27 cellular contexts compared by ENCODE assay signal in the genomic region with DNA sequence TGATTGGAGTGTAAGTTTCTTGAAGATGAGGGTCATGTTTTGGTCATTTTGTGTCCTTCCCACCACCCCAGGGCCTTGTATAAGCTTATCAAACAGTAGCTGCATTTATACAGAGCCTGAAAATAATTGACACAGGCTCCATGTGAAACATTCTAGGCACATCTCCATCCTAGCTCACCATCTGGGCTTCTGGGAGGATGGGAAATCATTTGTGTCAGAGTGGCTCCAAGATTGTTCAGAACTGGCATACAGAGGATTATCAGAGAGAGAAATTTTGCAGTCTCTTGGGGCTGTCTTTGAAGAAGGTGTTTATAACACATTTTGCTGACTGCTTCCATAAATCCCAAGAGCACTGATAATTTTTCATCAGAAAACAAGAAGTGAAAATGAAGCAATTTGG.
A peak's percentile ranks its signal among the peaks of the same experiment; 100 is the strongest.
DNase-seq lines count a peak whose midpoint lies in the region; ATAC-seq and TF ChIP-seq lines count a peak whose summit lies in the region.
"Had no signal": no experiment of that assay in that cellular context is flagged by ENCODE, and none has a peak within 500 bp of the region (broad histone marks: within the 10 kb centered on the region; RNA-seq: fewer than 3 reads in every experiment).

No MANE protein-coding gene starts in this region.

- H4K20me1 ChIP-seq in GM23338 (replicated peaks; ENCODE audit: insufficient read depth) = no peaks in the 10 kb centered on the region; the same call in 1 of the 2 replicates

- no peaks in the 10 kb centered on the region for H3K36me3 ChIP-seq in GM23338 (ENCODE audit: insufficient read depth)
- H3K36me3 ChIP-seq: neutrophil, sigmoid colon, tibial artery had no signal

- no peak overlapping the region for H3K27ac ChIP-seq in GM23338 (ENCODE audit: low read depth)
- H3K27ac ChIP-seq in caudate nucleus (ENCODE audit: low read depth, low read length) = peak overlapping the region; percentile 81
- H3K27ac ChIP-seq in layer of hippocampus (ENCODE audit: low read depth, low read length) = peak overlapping the region; percentile 42
- H3K27ac ChIP-seq: neutrophil, sigmoid colon, SK-N-MC, tibial artery had no signal

- no peaks in the 10 kb centered on the region for H3F3A ChIP-seq in GM23338 (replicated peaks; ENCODE audit: low read depth)

- H3K4me3 Mint-ChIP-seq in GM23338 (no peak overlapping the region), immature natural killer cell (no peak overlapping the region)
- H3K4me3 Mint-ChIP-seq: activated naive CD8-positive, alpha-beta T cell treated with anti-CD3 and anti-CD28 coated beads, Interleukin-2, amount 50 U/mL, for 24 hours; activated T-cell treated with anti-CD3 and anti-CD28 coated beads, Interleukin-2, amount 50 U/mL, for 72 hours; CD4-positive, alpha-beta T cell; central memory CD8-positive, alpha-beta T cell; memory B cell; stimulated activated naive CD8-positive, alpha-beta T cell treated with anti-CD3 and anti-CD28 coated beads, Interleukin-15, amount 100 ng/mL, for 72 hours; T-helper 1 cell treated with Interleukin-12 subunit alpha and Interleukin-12 subunit beta and Interleukin-4 antibody, amounts not matched to agents 30 μg/mL and 1 μg/mL, for 36 hours had no signal

- intact Hi-C loops in sciatic nerve (cut with DNase I) = no loop called here

- peak overlapping the region; percentile 15 for H3K4me2 ChIP-seq in GM23338

- no peaks in the 10 kb centered on the region; the same call in 1 of the 2 replicates for H3K27me3 ChIP-seq in GM23338 (ENCODE audit: insufficient read depth)
- H3K27me3 ChIP-seq in layer of hippocampus (ENCODE audit: control insufficient read depth, insufficient read depth, low read length) = no peaks in the 10 kb centered on the region
- H3K27me3 ChIP-seq: neutrophil, sigmoid colon, tibial artery had no signal

- no peaks in the 10 kb centered on the region; the same call in 2 of the 3 replicates for H3K36me3 Mint-ChIP-seq in GM23338 (ENCODE audit: low read depth)
- no peaks in the 10 kb centered on the region for H3K36me3 Mint-ChIP-seq in immature natural killer cell
- H3K36me3 Mint-ChIP-seq: memory B cell had no signal

- H3K9me2 ChIP-seq in GM23338 (ENCODE audit: insufficient read depth) = peaks cover 4% of the 10 kb centered on the region; the same call in 1 of the 2 replicates

- peaks cover 18% of the 10 kb centered on the region for H3K4me1 ChIP-seq in GM23338 (ENCODE audit: insufficient read depth)
- H3K4me1 ChIP-seq: sigmoid colon, tibial artery had no signal

- no peak for TF ChIP-seq CTCF in GM23338 (conservative IDR thresholded peaks at IDR 0.05; ENCODE audit: low read depth in 2 of 2)

- no peak for ATAC-seq in GM23338
- ATAC-seq in sciatic nerve = peak; percentile 76
- no peak for ATAC-seq in GM21390 (IDR thresholded peaks at IDR 0.05; ENCODE audit: unreplicated experiment)
- ATAC-seq: activated naive CD8-positive, alpha-beta T cell treated with anti-CD3 and anti-CD28 coated beads, Interleukin-2, amount 50 U/mL, for 24 hours; activated T-cell treated with anti-CD3 and anti-CD28 coated beads, Interleukin-2, amount 50 U/mL, for 72 hours; PC-3; stimulated activated naive CD8-positive, alpha-beta T cell treated with anti-CD3 and anti-CD28 coated beads, Interleukin-15, amount 100 ng/mL, for 72 hours had no signal

- H3K4me3 ChIP-seq in GM23338 = no peak overlapping the region
- H3K4me3 ChIP-seq: sigmoid colon, SK-N-MC, tibial artery had no signal

- peaks cover 18% of the 10 kb centered on the region for H3K4me1 Mint-ChIP-seq in GM23338
- no peaks in the 10 kb centered on the region for H3K4me1 Mint-ChIP-seq in immature natural killer cell
- H3K4me1 Mint-ChIP-seq: activated naive CD8-positive, alpha-beta T cell treated with anti-CD3 and anti-CD28 coated beads, Interleukin-2, amount 50 U/mL, for 24 hours; central memory CD8-positive, alpha-beta T cell; memory B cell; stimulated activated naive CD8-positive, alpha-beta T cell treated with anti-CD3 and anti-CD28 coated beads, Interleukin-15, amount 100 ng/mL, for 72 hours had no signal

- H3K27ac Mint-ChIP-seq in GM23338 = no peak overlapping the region
- no peak overlapping the region for H3K27ac Mint-ChIP-seq in immature natural killer cell
- H3K27ac Mint-ChIP-seq: activated naive CD8-positive, alpha-beta T cell treated with anti-CD3 and anti-CD28 coated beads, Interleukin-2, amount 50 U/mL, for 24 hours; activated T-cell treated with anti-CD3 and anti-CD28 coated beads, Interleukin-2, amount 50 U/mL, for 72 hours; CD4-positive, alpha-beta T cell; memory B cell; progenitor cell of endocrine pancreas; T-helper 1 cell treated with Interleukin-12 subunit alpha and Interleukin-12 subunit beta and Interleukin-4 antibody, amounts not matched to agents 30 μg/mL and 1 μg/mL, for 36 hours had no signal

- H3K27me3 Mint-ChIP-seq in GM23338 (ENCODE audit: insufficient read depth, low read depth, poor library complexity) (peaks cover 2% of the 10 kb centered on the region), immature natural killer cell (ENCODE audit: low read depth in 3 of 3) (peaks cover 3 to 5% (median 3%) of the 10 kb centered on the region in 3 donors)

- DNase-seq in GM23338 (ENCODE audit: low spot score) (no peak), caudate nucleus (lab: John Stamatoyannopoulos, UW) (peak in 6 of 61 donors; percentile 7 to 27 (median 22)), sciatic nerve (ENCODE audit: low spot score) (no peak), immature natural killer cell (no peak), DMS79 (lab: John Stamatoyannopoulos, UW) (no peak)
- DNase-seq: activated CD4-positive, alpha-beta T cell treated with anti-CD3 and anti-CD28 coated beads, Interleukin-2, amount 50 U/mL, for 4 hours; activated naive CD8-positive, alpha-beta T cell treated with anti-CD3 and anti-CD28 coated beads, Interleukin-2, amount 50 U/mL, for 24 hours; activated T-cell treated with anti-CD3 and anti-CD28 coated beads, Interleukin-2, amount 50 U/mL, for 72 hours; CD4-positive, alpha-beta T cell; KBM-7; NCI-H1105 treated with DMSO at 0.1 percent for 48 hours; NCI-H2029; NCI-H526; PC-3; sigmoid colon; stimulated activated CD4-positive, alpha-beta T cell treated with anti-CD3 and anti-CD28 coated beads, Interleukin-12 subunit alpha, Interleukin-12 subunit beta, amount 100 ng/mL, for 4 hours; stimulated activated CD4-positive, alpha-beta T cell treated with anti-CD3 and anti-CD28 coated beads, Interleukin-2, amount 100 ng/mL, for 48 hours; stimulated activated naive CD8-positive, alpha-beta T cell treated with anti-CD3 and anti-CD28 coated beads, Interleukin-15, amount 100 ng/mL, for 72 hours; tibial artery had no signal

- no peaks in the 10 kb centered on the region for H3K79me2 ChIP-seq in GM23338 (replicated peaks; ENCODE audit: insufficient read depth)

- H3K9me3 Mint-ChIP-seq in GM23338 (no peaks in the 10 kb centered on the region; the same call in 2 of the 3 replicates), immature natural killer cell (peaks cover 0 to 3% (median 0%) of the 10 kb centered on the region in 6 donors)
- H3K9me3 Mint-ChIP-seq: activated naive CD8-positive, alpha-beta T cell treated with anti-CD3 and anti-CD28 coated beads, Interleukin-2, amount 50 U/mL, for 24 hours; activated T-cell treated with anti-CD3 and anti-CD28 coated beads, Interleukin-2, amount 50 U/mL, for 72 hours; CD4-positive, alpha-beta T cell; stimulated activated naive CD8-positive, alpha-beta T cell treated with anti-CD3 and anti-CD28 coated beads, Interleukin-15, amount 100 ng/mL, for 72 hours; T-helper 1 cell treated with Interleukin-12 subunit alpha and Interleukin-12 subunit beta and Interleukin-4 antibody, amounts not matched to agents 30 μg/mL and 1 μg/mL, for 36 hours had no signal

- H2AFZ ChIP-seq in GM23338 = no peak overlapping the region

TF ChIP-seq in GM23338, 12 proteins besides CTCF, POLR2A, EP300 and RAD21 (continues in another document):
- TF ChIP-seq CREB1 (CRISPR knock-in tag; IDR thresholded peaks at IDR 0.05; ENCODE audit: low read depth) = no peak
- no peak for TF ChIP-seq JUNB (IDR thresholded peaks at IDR 0.05; ENCODE audit: unreplicated experiment)
- TF ChIP-seq, protein P1, sequence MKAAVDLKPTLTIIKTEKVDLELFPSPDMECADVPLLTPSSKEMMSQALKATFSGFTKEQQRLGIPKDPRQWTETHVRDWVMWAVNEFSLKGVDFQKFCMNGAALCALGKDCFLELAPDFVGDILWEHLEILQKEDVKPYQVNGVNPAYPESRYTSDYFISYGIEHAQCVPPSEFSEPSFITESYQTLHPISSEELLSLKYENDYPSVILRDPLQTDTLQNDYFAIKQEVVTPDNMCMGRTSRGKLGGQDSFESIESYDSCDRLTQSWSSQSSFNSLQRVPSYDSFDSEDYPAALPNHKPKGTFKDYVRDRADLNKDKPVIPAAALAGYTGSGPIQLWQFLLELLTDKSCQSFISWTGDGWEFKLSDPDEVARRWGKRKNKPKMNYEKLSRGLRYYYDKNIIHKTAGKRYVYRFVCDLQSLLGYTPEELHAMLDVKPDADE (IDR thresholded peaks at IDR 0.05) = no peak
- no peak for TF ChIP-seq EZH2 (IDR thresholded peaks at IDR 0.05; ENCODE audit: low read depth, unreplicated experiment)
- TF ChIP-seq NANOG (IDR thresholded peaks at IDR 0.05; ENCODE audit: borderline replicate concordance) = no peak
- no peak for TF ChIP-seq STAT1 (IDR thresholded peaks at IDR 0.05; ENCODE audit: unreplicated experiment)
